14 cellular contexts compared by ENCODE assay signal in the genomic region with DNA sequence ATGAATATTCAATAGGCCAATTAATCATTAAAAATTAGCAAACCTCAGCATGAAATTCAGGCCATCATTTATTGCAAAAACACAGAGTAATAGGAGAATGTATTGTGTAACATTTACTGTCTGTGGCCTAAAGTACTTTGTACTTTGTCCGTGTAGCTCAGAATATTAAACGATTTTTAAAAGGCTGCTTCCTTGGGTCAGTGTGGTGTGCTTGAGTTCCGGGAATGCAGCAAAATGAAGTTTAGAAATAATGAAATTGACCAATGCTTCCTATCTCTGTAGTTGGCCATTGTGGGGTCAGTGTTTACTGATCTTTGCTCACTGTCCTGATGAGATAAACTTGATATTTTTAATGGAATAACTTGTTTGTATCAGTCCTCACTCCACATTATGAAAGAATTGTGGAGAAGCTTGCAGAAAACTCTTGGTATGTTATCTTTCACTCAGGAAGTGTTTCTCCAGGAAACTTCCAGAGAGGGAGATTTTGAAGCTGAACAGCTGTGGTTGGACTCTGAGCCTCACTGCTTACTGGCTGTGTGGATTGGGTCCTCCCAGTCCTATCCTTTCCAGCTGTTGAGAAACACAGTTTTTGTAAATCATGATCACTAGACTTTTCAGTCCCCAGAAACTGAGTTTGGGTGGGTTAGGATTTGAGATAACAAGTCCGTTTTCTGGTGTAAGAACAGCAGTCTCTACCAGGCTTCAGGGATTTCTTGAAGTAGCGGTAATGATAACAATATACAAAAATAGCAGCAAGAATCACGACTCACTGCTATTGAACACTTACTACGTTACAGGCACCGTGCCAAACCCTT. TPM values are rescaled to one million over a fixed set of nuclear protein-coding genes. Genes with fewer than 3 reads are reported as not detected.
DNase-seq lines count a peak whose midpoint lies in the region; ATAC-seq and TF ChIP-seq lines count a peak whose summit lies in the region.
"Had no signal": no experiment of that assay in that cellular context is flagged by ENCODE, and none has a peak within 500 bp of the region (broad histone marks: within the 10 kb centered on the region; RNA-seq: fewer than 3 reads in every experiment).

No MANE protein-coding gene starts in this region.

- H3K4me1 ChIP-seq in heart right ventricle = peaks cover 0 to 43% (median 20%) of the 10 kb centered on the region in 9 donors

- H3K9me3 ChIP-seq in heart right ventricle = no peaks in the 10 kb centered on the region
- H3K9me3 ChIP-seq: psoas muscle had no signal

- peak; percentile 47 for DNase-seq in NB4 (ENCODE audit: low read depth)
- peak in 1 of 2 donors; percentile 50 for DNase-seq in heart right ventricle
- no peak for DNase-seq in omental fat pad (ENCODE audit: low spot score)
- no peak for DNase-seq in immature natural killer cell
- DNase-seq in foreskin melanocyte = no peak
- DNase-seq in head of caudate nucleus = no peak
- DNase-seq in activated naive CD4-positive, alpha-beta T cell treated with anti-CD3 and anti-CD28 coated beads for 36 hours = no peak
- DNase-seq: CD4-positive, CD25-positive, alpha-beta regulatory T cell; effector memory CD4-positive, alpha-beta T cell; Karpas-422; NCI-H226; psoas muscle had no signal

- peaks cover 0 to 90% (median 30%) of the 10 kb centered on the region in 9 donors for H3K36me3 ChIP-seq in heart right ventricle

- H3K27me3 Mint-ChIP-seq in immature natural killer cell (ENCODE audit: low read depth in 3 of 3) = peaks cover 2 to 6% (median 3%) of the 10 kb centered on the region in 3 donors
- H3K27me3 Mint-ChIP-seq in activated naive CD4-positive, alpha-beta T cell treated with anti-CD3 and anti-CD28 coated beads for 36 hours (ENCODE audit: low read depth) = peaks cover 3% of the 10 kb centered on the region

- TF ChIP-seq POLR2A in NB4 (IDR thresholded peaks at IDR 0.05; ENCODE audit: extremely low read depth, insufficient read length) = no peak

- CTCF ChIA-PET in activated naive CD4-positive, alpha-beta T cell treated with anti-CD3 and anti-CD28 coated beads for 36 hours (lab: Charles Lee) = no interaction called here

- no peak overlapping the region for H3K4me3 Mint-ChIP-seq in immature natural killer cell
- H3K4me3 Mint-ChIP-seq in activated naive CD4-positive, alpha-beta T cell treated with anti-CD3 and anti-CD28 coated beads for 36 hours = no peak overlapping the region
- H3K4me3 Mint-ChIP-seq: CD4-positive, CD25-positive, alpha-beta regulatory T cell had no signal

- no peaks in the 10 kb centered on the region for H3K4me1 Mint-ChIP-seq in immature natural killer cell
- H3K4me1 Mint-ChIP-seq in activated naive CD4-positive, alpha-beta T cell treated with anti-CD3 and anti-CD28 coated beads for 36 hours (ENCODE audit: low read depth) = no peaks in the 10 kb centered on the region
- H3K4me1 Mint-ChIP-seq: CD4-positive, CD25-positive, alpha-beta regulatory T cell had no signal

- no peak overlapping the region for H3K27ac Mint-ChIP-seq in immature natural killer cell
- H3K27ac Mint-ChIP-seq in activated naive CD4-positive, alpha-beta T cell treated with anti-CD3 and anti-CD28 coated beads for 36 hours = no peak overlapping the region
- H3K27ac Mint-ChIP-seq: activated naive CD4-positive, alpha-beta T cell treated with anti-CD3 and anti-CD28 coated beads, Interleukin-2, amount 50 U/mL, for 72 hours; CD4-positive, CD25-positive, alpha-beta regulatory T cell had no signal

- no peaks in the 10 kb centered on the region for H3K36me3 Mint-ChIP-seq in immature natural killer cell
- H3K36me3 Mint-ChIP-seq in activated naive CD4-positive, alpha-beta T cell treated with anti-CD3 and anti-CD28 coated beads for 36 hours (ENCODE audit: low read depth) = no peaks in the 10 kb centered on the region
- H3K36me3 Mint-ChIP-seq: activated naive CD4-positive, alpha-beta T cell treated with anti-CD3 and anti-CD28 coated beads, Interleukin-2, amount 50 U/mL, for 72 hours; CD4-positive, CD25-positive, alpha-beta regulatory T cell had no signal

- H3K4me3 ChIP-seq in NB4 (ENCODE audit: low read depth, low read length) (no peak overlapping the region), heart right ventricle (no peak overlapping the region)
- H3K4me3 ChIP-seq: psoas muscle had no signal

- ATAC-seq in GM18502 (IDR thresholded peaks at IDR 0.05; ENCODE audit: poor library complexity, unreplicated experiment) = peak; percentile 41
- peak; percentile 76 to 90 (median 86) for ATAC-seq in heart right ventricle
- ATAC-seq in omental fat pad (ENCODE audit: low FRiP score) = peak; percentile 63
- ATAC-seq: activated naive CD4-positive, alpha-beta T cell treated with anti-CD3 and anti-CD28 coated beads, Interleukin-2, amount 50 U/mL, for 72 hours had no signal

- H3K27ac ChIP-seq in heart right ventricle = peak overlapping the region; percentile 22 to 68 (median 53)
- H3K27ac ChIP-seq: psoas muscle had no signal

- no peaks in the 10 kb centered on the region for H3K27me3 ChIP-seq in heart right ventricle

- H3K9me3 Mint-ChIP-seq in immature natural killer cell = no peaks in the 10 kb centered on the region
- H3K9me3 Mint-ChIP-seq in activated naive CD4-positive, alpha-beta T cell treated with anti-CD3 and anti-CD28 coated beads for 36 hours = no peaks in the 10 kb centered on the region
- H3K9me3 Mint-ChIP-seq: activated naive CD4-positive, alpha-beta T cell treated with anti-CD3 and anti-CD28 coated beads, Interleukin-2, amount 50 U/mL, for 72 hours; CD4-positive, CD25-positive, alpha-beta regulatory T cell had no signal

- 28 to 31% methylated on average over 8 of the region's 8 CpGs for WGBS in heart right ventricle, 2 donors

- intact Hi-C loops in heart right ventricle (cut with DNase I) = no loop called here
- intact Hi-C loops in head of caudate nucleus (cut with DNase I) = no loop called here
- intact Hi-C loops in activated naive CD4-positive, alpha-beta T cell treated with anti-CD3 and anti-CD28 coated beads for 36 hours (cut with micrococcal nuclease) = no loop called here

- TF ChIP-seq CTCF in NB4 (IDR thresholded peaks at IDR 0.05; ENCODE audit: low read depth, low read length) (no peak), heart right ventricle (IDR thresholded peaks at IDR 0.05) (no peak), omental fat pad (IDR thresholded peaks at IDR 0.05) (no peak)

RNA-seq across cellular contexts. Expression of a gene that starts 19.2 kb away (rescaled TPM):
- 10 to 100 TPM in 4 of 10 donors, 1 to 10 TPM in 6; 4.4 to 24.4 (median 8.4) TPM for total RNA-seq in heart right ventricle
- polyA plus RNA-seq in heart right ventricle = 10 to 100 TPM in 1 of 2 donors, 1 to 10 TPM in 1; 4.7 to 11.7 TPM
- total RNA-seq in omental fat pad = 100 to 1,000 TPM in 3 of 4 donors, 10 to 100 TPM in 1; 87.2 to 394 (median 192) TPM
- under 1 TPM in 1 of 3 donors, not detected in 2; 0.37 TPM for polyA plus RNA-seq in immature natural killer cell
- not detected for total RNA-seq in activated naive CD4-positive, alpha-beta T cell treated with anti-CD3 and anti-CD28 coated beads for 36 hours
- total RNA-seq: activated naive CD4-positive, alpha-beta T cell treated with anti-CD3 and anti-CD28 coated beads, Interleukin-2, amount 50 U/mL, for 72 hours; CD4-positive, CD25-positive, alpha-beta regulatory T cell had no signal
- polyA plus RNA-seq: CD4-positive, CD25-positive, alpha-beta regulatory T cell had no signal

RNA-seq across cellular contexts. Expression of a gene that starts 19.4 kb away (rescaled TPM):
- 10 to 100 TPM; 16.2 to 32.3 (median 26.6) TPM for total RNA-seq in heart right ventricle
- 10 to 100 TPM; 13.0 to 30.4 TPM for polyA plus RNA-seq in heart right ventricle
- total RNA-seq in omental fat pad = 10 to 100 TPM; 15.7 to 31.6 (median 26.7) TPM
- 1 to 10 TPM in 2 of 3 donors, under 1 TPM in 1; 0.28 to 2.3 (median 1.5) TPM for polyA plus RNA-seq in immature natural killer cell
- total RNA-seq in activated naive CD4-positive, alpha-beta T cell treated with anti-CD3 and anti-CD28 coated beads for 36 hours = not detected
- total RNA-seq: activated naive CD4-positive, alpha-beta T cell treated with anti-CD3 and anti-CD28 coated beads, Interleukin-2, amount 50 U/mL, for 72 hours; CD4-positive, CD25-positive, alpha-beta regulatory T cell had no signal
- polyA plus RNA-seq: CD4-positive, CD25-positive, alpha-beta regulatory T cell had no signal

Comparison
In these comparisons a context has a peak if more than half of its experiments do, and no peak if none do; other contexts are left out.
1. RNA of a gene that starts 19.2 kb away (total RNA-seq): 87.2 to 394 TPM in omental fat pad and 4.4 to 24.4 TPM in heart right ventricle; not detected in activated naive CD4-positive, alpha-beta T cell treated with anti-CD3 and anti-CD28 coated beads for 36 hours; every median in the first group is over 4 times any median in the second.
2. RNA of a gene that starts 19.4 kb away (total RNA-seq): 15.7 to 31.6 TPM in omental fat pad and 16.2 to 32.3 TPM in heart right ventricle; not detected in activated naive CD4-positive, alpha-beta T cell treated with anti-CD3 and anti-CD28 coated beads for 36 hours; every median in the first group is over 10 times any median in the second.
3. Peak in every context shown above with its lines, with median percentiles within 50 percentile points of each other: ATAC-seq.